Comparison of ENCODE assay signal across 9 cellular contexts in genomic region chr3:117719316-117719926, GRCh38.
DNase-seq lines count a peak whose midpoint lies in the region; ATAC-seq lines count a peak whose summit lies in the region.
"Had no signal": no experiment of that assay in that cellular context is flagged by ENCODE, and none has a peak within 500 bp of the region (broad histone marks: within the 10 kb centered on the region; RNA-seq: fewer than 3 reads in every experiment).

No MANE protein-coding gene starts in this region.

- peaks cover 5 to 12% of the 10 kb centered on the region in 2 donors for H3K9me3 Mint-ChIP-seq in stimulated activated naive CD8-positive, alpha-beta T cell treated with anti-CD3 and anti-CD28 coated beads, Interleukin-15, amount 100 ng/mL, for 72 hours
- H3K9me3 Mint-ChIP-seq: T-helper 1 cell treated with Interleukin-12 subunit alpha and Interleukin-12 subunit beta and Interleukin-4 antibody, amounts not matched to agents 30 μg/mL and 1 μg/mL, for 36 hours had no signal

- ATAC-seq in GM19395 (IDR thresholded peaks at IDR 0.05; ENCODE audit: unreplicated experiment), result peak; percentile 72
- no peak for ATAC-seq in stimulated activated naive CD8-positive, alpha-beta T cell treated with anti-CD3 and anti-CD28 coated beads, Interleukin-15, amount 100 ng/mL, for 72 hours

- H3K4me1 Mint-ChIP-seq in stimulated activated naive CD8-positive, alpha-beta T cell treated with anti-CD3 and anti-CD28 coated beads, Interleukin-15, amount 100 ng/mL, for 72 hours, result no peaks in the 10 kb centered on the region

- H3K27ac Mint-ChIP-seq in stimulated activated naive CD8-positive, alpha-beta T cell treated with anti-CD3 and anti-CD28 coated beads, Interleukin-15, amount 100 ng/mL, for 72 hours, result no peak overlapping the region
- H3K27ac Mint-ChIP-seq: T-helper 1 cell treated with Interleukin-12 subunit alpha and Interleukin-12 subunit beta and Interleukin-4 antibody, amounts not matched to agents 30 μg/mL and 1 μg/mL, for 36 hours had no signal

- no peak overlapping the region for H3K4me3 Mint-ChIP-seq in stimulated activated naive CD8-positive, alpha-beta T cell treated with anti-CD3 and anti-CD28 coated beads, Interleukin-15, amount 100 ng/mL, for 72 hours
- H3K4me3 Mint-ChIP-seq: T-helper 1 cell treated with Interleukin-12 subunit alpha and Interleukin-12 subunit beta and Interleukin-4 antibody, amounts not matched to agents 30 μg/mL and 1 μg/mL, for 36 hours had no signal

- DNase-seq in DMS 273 treated with DMSO at 0.1 percent for 48 hours (lab: John Stamatoyannopoulos, UW) (peak; percentile 12), NCI-H146 treated with DMSO at 0.1 percent for 48 hours (lab: John Stamatoyannopoulos, UW; ENCODE audit: unreplicated experiment) (peak; percentile 20), dermis microvascular lymphatic vessel endothelial cell (ENCODE audit: low read depth in 2 of 2) (peak; percentile 11 to 21), pons (ENCODE audit: low spot score) (peak; percentile 32), mesenteric fat pad (ENCODE audit: low spot score) (no peak), middle frontal gyrus (ENCODE audit: extremely low spot score, low spot score) (no peak)
- no peak for DNase-seq in stimulated activated naive CD8-positive, alpha-beta T cell treated with anti-CD3 and anti-CD28 coated beads, Interleukin-15, amount 100 ng/mL, for 72 hours

- no peaks in the 10 kb centered on the region for H3K27me3 Mint-ChIP-seq in stimulated activated naive CD8-positive, alpha-beta T cell treated with anti-CD3 and anti-CD28 coated beads, Interleukin-15, amount 100 ng/mL, for 72 hours

Comparison
In these comparisons a context has a peak if more than half of its experiments do, and no peak if none do; other contexts are left out.
1. DNase-seq: peak in DMS 273 treated with DMSO at 0.1 percent for 48 hours (single experiment), NCI-H146 treated with DMSO at 0.1 percent for 48 hours (single experiment), dermis microvascular lymphatic vessel endothelial cell (2 of 2) and pons (single experiment); none in stimulated activated naive CD8-positive, alpha-beta T cell treated with anti-CD3 and anti-CD28 coated beads, Interleukin-15, amount 100 ng/mL, for 72 hours (0 of 2), mesenteric fat pad (single experiment) and middle frontal gyrus (single experiment).